ENCODE assay signal across 9 cellular contexts in genomic region chr11:4606231-4607015, GRCh38. TPM values are rescaled to one million over a fixed set of nuclear protein-coding genes. Genes with fewer than 3 reads are reported as not detected.
DNase-seq lines count a peak whose midpoint lies in the region; ATAC-seq and TF ChIP-seq lines count a peak whose summit lies in the region.
"Had no signal": no experiment of that assay in that cellular context is flagged by ENCODE, and none has a peak within 500 bp of the region (broad histone marks: within the 10 kb centered on the region; RNA-seq: fewer than 3 reads in every experiment).

No MANE protein-coding gene starts in this region.

- H3K4me3 ChIP-seq in HCT116 (replicated peaks in 1 of 2; ENCODE audit: low read depth in 1 of 2, low read length in 2 of 2): peak overlapping the region in 1 of 2 experiments; percentile 80; a peak in 1 of 4 replicates
- peak overlapping the region; percentile 69 for H3K4me3 ChIP-seq in astrocyte of the cerebellum (ENCODE audit: low read depth, low read length)

- intact Hi-C loops in HCT116 (cut with micrococcal nuclease): loop anchor here (1.0 kb wide), 1 partner anchor 419 kb away; no protein-coding TSS in a partner anchor

- no peak for TF ChIP-seq RAD21 in HCT116 (IDR thresholded peaks at IDR 0.05; ENCODE audit: low read depth)

- H3K27me3 Mint-ChIP-seq in mesothelial cell of epicardium (ENCODE audit: low read depth): peaks cover 4% of the 10 kb centered on the region

- no peaks in the 10 kb centered on the region for H3K9me2 ChIP-seq in HCT116 (ENCODE audit: insufficient read depth)

- DNase-seq in AG09319 (ENCODE audit: extremely low read depth, low read depth) (peak; percentile 11), HCT116 (ENCODE audit: low read depth, low spot score) (no peak), astrocyte of the cerebellum (ENCODE audit: low read depth) (peak; percentile 5), mesothelial cell of epicardium (ENCODE audit: low spot score in 2 of 2, unreplicated experiment in 2 of 2) (no peak), foreskin keratinocyte (no peak), ACHN (no peak)
- DNase-seq in stimulated activated CD4-positive, alpha-beta T cell treated with anti-CD3 and anti-CD28 coated beads, Interleukin-2, amount 100 ng/mL, for 48 hours: no peak

- no peaks in the 10 kb centered on the region for H3K9me3 Mint-ChIP-seq in mesothelial cell of epicardium

- no peak for TF ChIP-seq POLR2A in HCT116 (IDR thresholded peaks at IDR 0.05; ENCODE audit: borderline replicate concordance, extremely low read depth, insufficient read depth, insufficient read length)

- no peaks in the 10 kb centered on the region for H3K36me3 ChIP-seq in HCT116 (ENCODE audit: control insufficient read depth in 1 of 2, insufficient read depth in 2 of 2, low read length in 2 of 2)

- H3K36me3 Mint-ChIP-seq in mesothelial cell of epicardium: peaks cover 18% of the 10 kb centered on the region

- H3K27ac ChIP-seq in HCT116 (ENCODE audit: low read depth, low read length) (no peak overlapping the region), foreskin keratinocyte (no peak overlapping the region)

- no peak overlapping the region for H3K9ac ChIP-seq in HCT116 (ENCODE audit: low read length)

- POLR2A ChIA-PET in HCT116 (lab: Charles Lee): no interaction called here

- peak overlapping the region; percentile 95 for H3K27ac Mint-ChIP-seq in mesothelial cell of epicardium

- no TSS peak for BruUV-seq in HCT116 (replicated peaks; lab: Mats Ljungman, UMichigan)

- H3K4me1 ChIP-seq in HCT116 (ENCODE audit: control insufficient read depth in 1 of 2, insufficient read depth in 2 of 2, low read length in 2 of 2) (peaks cover 0 to 15% of the 10 kb centered on the region in 2 experiments; a peak in 2 of 4 replicates), foreskin keratinocyte (peaks cover 4% of the 10 kb centered on the region)

- H3K9me3 ChIP-seq in HCT116 (ENCODE audit: control insufficient read depth in 1 of 2, insufficient read depth in 1 of 2, low read depth in 1 of 2, low read length in 2 of 2): no peaks in the 10 kb centered on the region

- H2AFZ ChIP-seq in HCT116 (ENCODE audit: low read depth, low read length, poor library complexity, severe bottlenecking): no peak overlapping the region

- in situ Hi-C loops in astrocyte of the cerebellum (cut with HindIII; ENCODE audit: low sequenced_read_pairs): no loop called here
- in situ Hi-C loops in ACHN (cut with HindIII; ENCODE audit: low pct_ligation_motif_present, low pct_unique_long_range_greater_than_20kb, low sequenced_read_pairs): no loop called here

- H3K27me3 ChIP-seq in HCT116 (ENCODE audit: insufficient read depth, low read length) (no peaks in the 10 kb centered on the region), foreskin keratinocyte (no peaks in the 10 kb centered on the region)

- no peaks in the 10 kb centered on the region for H4K20me1 ChIP-seq in HCT116 (ENCODE audit: insufficient read depth)

- ATAC-seq in HCT116: no peak
- ATAC-seq in GM19324 (IDR thresholded peaks at IDR 0.05; ENCODE audit: low FRiP score, unreplicated experiment): no peak
- no peak for ATAC-seq in foreskin keratinocyte
- ATAC-seq: left lobe of liver had no signal

- peaks cover 4% of the 10 kb centered on the region; the same call in 1 of the 2 replicates for H3K79me2 ChIP-seq in HCT116 (ENCODE audit: insufficient read depth, low read length)

- peaks cover 18% of the 10 kb centered on the region for H3K4me1 Mint-ChIP-seq in mesothelial cell of epicardium

- H3K4me3 Mint-ChIP-seq in mesothelial cell of epicardium: peak overlapping the region; percentile 89

- RAD21 ChIA-PET in HCT116 (lab: Charles Lee; ENCODE audit: low non-redundant PET in 1 of 2, low total read pairs in 2 of 2, uncharacterized antibody in 2 of 2, unreplicated experiment in 2 of 2): no interaction called here

- CTCF ChIA-PET in HCT116 (lab: Charles Lee): interaction anchor here (1.5 to 2.9 kb wide), 2 partner anchors 419 to 424 kb away, joined by 5 to 13 read pairs; no protein-coding TSS in a partner anchor

- TF ChIP-seq CTCF in AG09319 (IDR thresholded peaks at IDR 0.05; ENCODE audit: low read depth, low read length) (no peak), HCT116 (IDR thresholded peaks at IDR 0.05 in 2 of 3, conservative IDR thresholded peaks at IDR 0.05 in 1 of 3; ENCODE audit: borderline replicate concordance in 1 of 3, insufficient read depth in 1 of 3, low read depth in 2 of 3, low read length in 2 of 3) (no peak), astrocyte of the cerebellum (IDR thresholded peaks at IDR 0.05; ENCODE audit: low read depth, low read length, missing control alignments) (no peak), mesothelial cell of epicardium (IDR thresholded peaks at IDR 0.05; ENCODE audit: unreplicated experiment) (no peak), foreskin keratinocyte (conservative IDR thresholded peaks at IDR 0.05) (no peak)

- peak overlapping the region; percentile 84 for H3K4me2 ChIP-seq in HCT116 (ENCODE audit: low read length)

TF ChIP-seq in HCT116, 20 proteins besides CTCF, POLR2A, EP300 and RAD21:
- TF ChIP-seq YY1 (IDR thresholded peaks at IDR 0.05; ENCODE audit: extremely low read depth, insufficient replicate concordance, low read depth, low read length) (no peak), EZH2phosphoT487 (IDR thresholded peaks at IDR 0.05; ENCODE audit: borderline replicate concordance) (no peak), ZFX (IDR thresholded peaks at IDR 0.05) (no peak), SIN3A (IDR thresholded peaks at IDR 0.05; ENCODE audit: low read depth) (no peak), CBX3 (IDR thresholded peaks at IDR 0.05; ENCODE audit: low read depth) (no peak)

RNA-seq across cellular contexts. Expression of gene TRIM68, which starts 1.6 kb away (rescaled TPM):
- total RNA-seq in HCT116 (2021; ENCODE audit: unreplicated experiment) (8.3 TPM), mesothelial cell of epicardium (20.2 to 23.3 TPM (median 21.4 TPM) in 3 replicates), foreskin keratinocyte (8.7 and 10.1 TPM in 2 replicates)
- polyA plus RNA-seq in HCT116 (2012): 4.2 and 5.3 TPM in 2 replicates
- polyA plus RNA-seq in foreskin keratinocyte: 4.5 and 4.8 TPM in 2 replicates

RNA-seq across cellular contexts. Expression of gene OR52I1, which starts 12.6 kb away (rescaled TPM):
- total RNA-seq in HCT116 (2021; ENCODE audit: unreplicated experiment) (not detected), mesothelial cell of epicardium (not detected in 3 replicates), foreskin keratinocyte (not detected in 2 replicates)
- polyA plus RNA-seq in HCT116 (2012): 0.01 TPM in 1 of 2 replicates, not detected in the other
- polyA plus RNA-seq in foreskin keratinocyte: not detected in 2 replicates
- total RNA-seq: left lobe of liver had no signal

RNA-seq across cellular contexts. Expression of gene OR52I2, which starts 24.9 kb away (rescaled TPM):
- total RNA-seq in HCT116 (2021; ENCODE audit: unreplicated experiment) (not detected), mesothelial cell of epicardium (not detected in 3 replicates), foreskin keratinocyte (not detected in 2 replicates)
- 0.01 TPM in 1 of 2 replicates, not detected in the other for polyA plus RNA-seq in HCT116 (2012)
- not detected in 2 replicates for polyA plus RNA-seq in foreskin keratinocyte
- total RNA-seq: left lobe of liver had no signal

RNA-seq across cellular contexts. Expression of gene OR51D1, which starts 30.9 kb away (rescaled TPM):
- total RNA-seq in HCT116 (2021; ENCODE audit: unreplicated experiment) (not detected), mesothelial cell of epicardium (not detected in 3 replicates), foreskin keratinocyte (not detected in 2 replicates)
- polyA plus RNA-seq in HCT116 (2012): not detected in 2 replicates
- polyA plus RNA-seq in foreskin keratinocyte: not detected in 2 replicates
- total RNA-seq: left lobe of liver had no signal

RNA-seq across cellular contexts. Expression of gene OR51E1, which starts 37.4 kb away (rescaled TPM):
- not detected for total RNA-seq in HCT116 (2021; ENCODE audit: unreplicated experiment)
- not detected in 2 replicates for polyA plus RNA-seq in HCT116 (2012)
- not detected in 3 replicates for total RNA-seq in mesothelial cell of epicardium
- not detected in 2 replicates for total RNA-seq in foreskin keratinocyte
- not detected in 2 replicates for polyA plus RNA-seq in foreskin keratinocyte
- total RNA-seq: left lobe of liver had no signal

Comparison
In these comparisons a context has a peak if more than half of its experiments do, and no peak if none do; other contexts are left out.
1. DNase-seq: peak in AG09319 (single experiment) and astrocyte of the cerebellum (single experiment); none in HCT116 (single experiment), mesothelial cell of epicardium (0 of 2), foreskin keratinocyte (0 of 2), stimulated activated CD4-positive, alpha-beta T cell treated with anti-CD3 and anti-CD28 coated beads, Interleukin-2, amount 100 ng/mL, for 48 hours (0 of 2) and ACHN (single experiment).